1 cellular context compared by ENCODE assay signal in genomic region chr16:543301-544164, GRCh38.
TF ChIP-seq lines count a peak whose summit lies in the region.

No MANE protein-coding gene starts in this region.

TF ChIP-seq in HepG2, 621 proteins besides CTCF, POLR2A, EP300 and RAD21 (continued from another document and continues in another):
- no peak for TF ChIP-seq ZNF318 (CRISPR knock-in tag; IDR thresholded peaks at IDR 0.05)
- TF ChIP-seq KLF13 (CRISPR knock-in tag; IDR thresholded peaks at IDR 0.05), result no peak
- TF ChIP-seq BRCA1 (CRISPR knock-in tag; IDR thresholded peaks at IDR 0.05), result no peak
- TF ChIP-seq FOXK2 (IDR thresholded peaks at IDR 0.05), result no peak
- peak; percentile 34; the same call in 1 of the 2 replicates for TF ChIP-seq ZNF451 (CRISPR knock-in tag; IDR thresholded peaks at IDR 0.05)
- TF ChIP-seq, protein P1, sequence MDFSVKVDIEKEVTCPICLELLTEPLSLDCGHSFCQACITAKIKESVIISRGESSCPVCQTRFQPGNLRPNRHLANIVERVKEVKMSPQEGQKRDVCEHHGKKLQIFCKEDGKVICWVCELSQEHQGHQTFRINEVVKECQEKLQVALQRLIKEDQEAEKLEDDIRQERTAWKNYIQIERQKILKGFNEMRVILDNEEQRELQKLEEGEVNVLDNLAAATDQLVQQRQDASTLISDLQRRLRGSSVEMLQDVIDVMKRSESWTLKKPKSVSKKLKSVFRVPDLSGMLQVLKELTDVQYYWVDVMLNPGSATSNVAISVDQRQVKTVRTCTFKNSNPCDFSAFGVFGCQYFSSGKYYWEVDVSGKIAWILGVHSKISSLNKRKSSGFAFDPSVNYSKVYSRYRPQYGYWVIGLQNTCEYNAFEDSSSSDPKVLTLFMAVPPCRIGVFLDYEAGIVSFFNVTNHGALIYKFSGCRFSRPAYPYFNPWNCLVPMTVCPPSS (IDR thresholded peaks at IDR 0.05), result no peak
- no peak for TF ChIP-seq PRDM10 (CRISPR knock-in tag; IDR thresholded peaks at IDR 0.05; ENCODE audit: low read depth)
- TF ChIP-seq IRF2 (CRISPR knock-in tag; IDR thresholded peaks at IDR 0.05), result peak; percentile 12; the same call in 1 of the 2 replicates
- TF ChIP-seq, protein P2, sequence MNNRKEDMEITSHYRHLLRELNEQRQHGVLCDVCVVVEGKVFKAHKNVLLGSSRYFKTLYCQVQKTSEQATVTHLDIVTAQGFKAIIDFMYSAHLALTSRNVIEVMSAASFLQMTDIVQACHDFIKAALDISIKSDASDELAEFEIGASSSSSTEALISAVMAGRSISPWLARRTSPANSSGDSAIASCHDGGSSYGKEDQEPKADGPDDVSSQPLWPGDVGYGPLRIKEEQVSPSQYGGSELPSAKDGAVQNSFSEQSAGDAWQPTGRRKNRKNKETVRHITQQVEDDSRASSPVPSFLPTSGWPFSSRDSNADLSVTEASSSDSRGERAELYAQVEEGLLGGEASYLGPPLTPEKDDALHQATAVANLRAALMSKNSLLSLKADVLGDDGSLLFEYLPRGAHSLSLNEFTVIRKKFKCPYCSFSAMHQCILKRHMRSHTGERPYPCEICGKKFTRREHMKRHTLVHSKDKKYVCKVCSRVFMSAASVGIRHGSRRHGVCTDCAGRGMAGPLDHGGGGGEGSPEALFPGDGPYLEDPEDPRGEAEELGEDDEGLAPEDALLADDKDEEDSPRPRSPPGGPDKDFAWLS (CRISPR knock-in tag; IDR thresholded peaks at IDR 0.05; ENCODE audit: borderline replicate concordance), result 0 out of 2 replicates have a peak, but pooled peaks have one; percentile 73
- TF ChIP-seq ZNF180 (CRISPR knock-in tag; IDR thresholded peaks at IDR 0.05; ENCODE audit: borderline replicate concordance, low read depth), result no peak
- no peak for TF ChIP-seq ISX (CRISPR knock-in tag; conservative IDR thresholded peaks at IDR 0.05)
- peak; percentile 93 for TF ChIP-seq HNRNPL (IDR thresholded peaks at IDR 0.05; ENCODE audit: low read depth, low read length)
- TF ChIP-seq, protein P3, sequence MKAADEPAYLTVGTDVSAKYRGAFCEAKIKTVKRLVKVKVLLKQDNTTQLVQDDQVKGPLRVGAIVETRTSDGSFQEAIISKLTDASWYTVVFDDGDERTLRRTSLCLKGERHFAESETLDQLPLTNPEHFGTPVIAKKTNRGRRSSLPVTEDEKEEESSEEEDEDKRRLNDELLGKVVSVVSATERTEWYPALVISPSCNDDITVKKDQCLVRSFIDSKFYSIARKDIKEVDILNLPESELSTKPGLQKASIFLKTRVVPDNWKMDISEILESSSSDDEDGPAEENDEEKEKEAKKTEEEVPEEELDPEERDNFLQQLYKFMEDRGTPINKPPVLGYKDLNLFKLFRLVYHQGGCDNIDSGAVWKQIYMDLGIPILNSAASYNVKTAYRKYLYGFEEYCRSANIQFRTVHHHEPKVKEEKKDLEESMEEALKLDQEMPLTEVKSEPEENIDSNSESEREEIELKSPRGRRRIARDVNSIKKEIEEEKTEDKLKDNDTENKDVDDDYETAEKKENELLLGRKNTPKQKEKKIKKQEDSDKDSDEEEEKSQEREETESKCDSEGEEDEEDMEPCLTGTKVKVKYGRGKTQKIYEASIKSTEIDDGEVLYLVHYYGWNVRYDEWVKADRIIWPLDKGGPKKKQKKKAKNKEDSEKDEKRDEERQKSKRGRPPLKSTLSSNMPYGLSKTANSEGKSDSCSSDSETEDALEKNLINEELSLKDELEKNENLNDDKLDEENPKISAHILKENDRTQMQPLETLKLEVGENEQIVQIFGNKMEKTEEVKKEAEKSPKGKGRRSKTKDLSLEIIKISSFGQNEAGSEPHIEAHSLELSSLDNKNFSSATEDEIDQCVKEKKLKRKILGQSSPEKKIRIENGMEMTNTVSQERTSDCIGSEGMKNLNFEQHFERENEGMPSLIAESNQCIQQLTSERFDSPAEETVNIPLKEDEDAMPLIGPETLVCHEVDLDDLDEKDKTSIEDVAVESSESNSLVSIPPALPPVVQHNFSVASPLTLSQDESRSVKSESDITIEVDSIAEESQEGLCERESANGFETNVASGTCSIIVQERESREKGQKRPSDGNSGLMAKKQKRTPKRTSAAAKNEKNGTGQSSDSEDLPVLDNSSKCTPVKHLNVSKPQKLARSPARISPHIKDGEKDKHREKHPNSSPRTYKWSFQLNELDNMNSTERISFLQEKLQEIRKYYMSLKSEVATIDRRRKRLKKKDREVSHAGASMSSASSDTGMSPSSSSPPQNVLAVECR (CRISPR knock-in tag; IDR thresholded peaks at IDR 0.05; ENCODE audit: borderline replicate concordance), result peak; percentile 86
- TF ChIP-seq ZFX (CRISPR knock-in tag; IDR thresholded peaks at IDR 0.05; ENCODE audit: low read depth), result peak; percentile 88
- 0 out of 2 replicates have a peak, but pooled peaks have one; percentile 35 for TF ChIP-seq IKZF5 (CRISPR knock-in tag; IDR thresholded peaks at IDR 0.05)
- TF ChIP-seq HIVEP1 (CRISPR knock-in tag; IDR thresholded peaks at IDR 0.05), result peak; percentile 67
- TF ChIP-seq MATR3 (CRISPR knock-in tag; IDR thresholded peaks at IDR 0.05), result no peak
- peak; percentile 66 for TF ChIP-seq GABPB1 (CRISPR knock-in tag; IDR thresholded peaks at IDR 0.05)
- no peak for TF ChIP-seq TOE1 (CRISPR knock-in tag; IDR thresholded peaks at IDR 0.05)
- 0 out of 2 replicates have a peak, but pooled peaks have one; percentile 47 for TF ChIP-seq ZNF776 (CRISPR knock-in tag; IDR thresholded peaks at IDR 0.05)
- TF ChIP-seq ZNF782 (CRISPR knock-in tag; IDR thresholded peaks at IDR 0.05; ENCODE audit: borderline replicate concordance), result peak; percentile 13; the same call in 1 of the 2 replicates
- TF ChIP-seq NCOR1 (IDR thresholded peaks at IDR 0.05; ENCODE audit: borderline replicate concordance, low read length), result peak; percentile 49; the same call in 1 of the 2 replicates
- no peak for TF ChIP-seq ZNF282 (IDR thresholded peaks at IDR 0.05; ENCODE audit: partially characterized antibody)
- TF ChIP-seq ZNF816 (CRISPR knock-in tag; IDR thresholded peaks at IDR 0.05; ENCODE audit: borderline replicate concordance), result no peak
- no peak for TF ChIP-seq ZNF75D (CRISPR knock-in tag; IDR thresholded peaks at IDR 0.05; ENCODE audit: borderline replicate concordance)
- TF ChIP-seq TCF12 (IDR thresholded peaks at IDR 0.05), result no peak
- TF ChIP-seq TCF12 (CRISPR knock-in tag; IDR thresholded peaks at IDR 0.05), result no peak
- TF ChIP-seq ZNF547 (CRISPR knock-in tag; IDR thresholded peaks at IDR 0.05), result no peak
- TF ChIP-seq, protein P4, sequence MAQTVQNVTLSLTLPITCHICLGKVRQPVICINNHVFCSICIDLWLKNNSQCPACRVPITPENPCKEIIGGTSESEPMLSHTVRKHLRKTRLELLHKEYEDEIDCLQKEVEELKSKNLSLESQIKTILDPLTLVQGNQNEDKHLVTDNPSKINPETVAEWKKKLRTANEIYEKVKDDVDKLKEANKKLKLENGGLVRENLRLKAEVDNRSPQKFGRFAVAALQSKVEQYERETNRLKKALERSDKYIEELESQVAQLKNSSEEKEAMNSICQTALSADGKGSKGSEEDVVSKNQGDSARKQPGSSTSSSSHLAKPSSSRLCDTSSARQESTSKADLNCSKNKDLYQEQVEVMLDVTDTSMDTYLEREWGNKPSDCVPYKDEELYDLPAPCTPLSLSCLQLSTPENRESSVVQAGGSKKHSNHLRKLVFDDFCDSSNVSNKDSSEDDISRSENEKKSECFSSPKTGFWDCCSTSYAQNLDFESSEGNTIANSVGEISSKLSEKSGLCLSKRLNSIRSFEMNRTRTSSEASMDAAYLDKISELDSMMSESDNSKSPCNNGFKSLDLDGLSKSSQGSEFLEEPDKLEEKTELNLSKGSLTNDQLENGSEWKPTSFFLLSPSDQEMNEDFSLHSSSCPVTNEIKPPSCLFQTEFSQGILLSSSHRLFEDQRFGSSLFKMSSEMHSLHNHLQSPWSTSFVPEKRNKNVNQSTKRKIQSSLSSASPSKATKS (CRISPR knock-in tag; IDR thresholded peaks at IDR 0.05), result no peak
- 0 out of 2 replicates have a peak, but pooled peaks have one; percentile 20 for TF ChIP-seq ZNF160 (CRISPR knock-in tag; IDR thresholded peaks at IDR 0.05)
- TF ChIP-seq ZNF30 (CRISPR knock-in tag; IDR thresholded peaks at IDR 0.05), result no peak
- TF ChIP-seq SALL2 (CRISPR knock-in tag; IDR thresholded peaks at IDR 0.05), result peak; percentile 63; the same call in 1 of the 2 replicates
